In the genomic region with DNA sequence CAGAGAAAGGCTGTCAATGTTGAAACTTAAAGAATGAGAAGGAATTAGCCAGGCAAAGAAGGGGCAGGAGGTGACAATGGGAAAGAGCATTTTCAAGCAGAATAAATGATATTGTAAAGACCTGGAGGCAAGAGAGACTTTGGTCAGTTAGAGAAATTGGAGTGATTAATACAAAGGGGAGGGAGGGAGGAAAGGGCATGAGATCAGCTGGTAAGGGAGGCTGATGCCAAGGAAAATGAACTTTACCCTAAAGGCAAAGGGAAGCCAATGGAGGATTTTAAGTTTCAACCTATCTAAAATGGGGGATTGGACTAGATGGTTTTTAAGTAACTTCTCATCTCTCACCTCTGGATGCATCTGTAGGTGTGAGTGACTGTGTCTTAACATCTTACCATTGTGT, we compare ENCODE assay signal across 1 cellular context.
TF ChIP-seq lines count a peak whose summit lies in the region.

No MANE protein-coding gene starts in this region.

TF ChIP-seq in liver, 16 proteins besides CTCF, POLR2A, EP300 and RAD21 (continued from another document):
- TF ChIP-seq REST (IDR thresholded peaks at IDR 0.05) (peak; percentile 52), EGR1 (IDR thresholded peaks at IDR 0.05; ENCODE audit: low read depth in 2 of 2) (peak in 1 of 2 donors; percentile 19), FOXA1 (IDR thresholded peaks at IDR 0.05) (peak; percentile 56), RXRA (IDR thresholded peaks at IDR 0.05) (peak; percentile 57 to 69), HNF4G (IDR thresholded peaks at IDR 0.05) (peak; percentile 80), SP1 (IDR thresholded peaks at IDR 0.05) (peak; percentile 77), JUND (IDR thresholded peaks at IDR 0.05) (peak; percentile 20 to 60), ATF3 (IDR thresholded peaks at IDR 0.05) (no peak), TAF1 (conservative IDR thresholded peaks at IDR 0.05) (no peak)
